10 cellular contexts compared by ENCODE assay signal in the genomic region with DNA sequence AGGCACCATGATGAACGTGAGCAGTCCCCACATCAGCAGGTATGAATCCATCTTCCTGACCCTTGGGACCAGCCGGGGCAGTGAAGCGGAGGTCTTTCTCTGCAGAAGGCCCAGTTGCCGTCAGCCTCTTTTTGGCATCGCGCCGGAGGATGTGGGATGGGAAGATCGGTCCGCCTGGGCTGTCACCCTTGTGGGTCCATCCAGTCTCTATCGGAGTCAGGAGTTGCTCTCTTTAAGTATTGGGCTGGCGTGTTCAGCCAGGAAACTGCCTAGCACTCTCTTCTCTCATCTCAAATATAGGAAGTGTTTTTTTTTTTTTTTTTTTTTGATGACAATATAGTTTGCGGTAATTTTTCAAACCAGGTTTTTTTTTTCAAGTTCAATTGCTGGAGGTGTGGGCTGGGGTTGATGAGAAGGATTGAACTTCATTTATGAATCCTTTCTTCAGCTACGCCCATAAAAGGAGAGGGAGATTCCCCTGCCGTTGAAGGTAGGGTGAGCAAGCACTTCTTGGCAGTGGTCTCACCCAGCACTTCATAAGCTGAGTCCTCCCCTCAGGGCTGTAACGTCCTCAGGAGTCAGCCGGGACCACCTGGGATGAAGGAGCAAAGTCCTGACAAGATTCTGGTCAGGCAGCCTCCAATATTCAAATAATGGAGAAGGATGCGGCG. TPM values are rescaled to one million over a fixed set of nuclear protein-coding genes. Genes with fewer than 3 reads are reported as not detected.
A peak's percentile ranks its signal among the peaks of the same experiment; 100 is the strongest.
DNase-seq lines count a peak whose midpoint lies in the region; ATAC-seq, FAIRE-seq and TF ChIP-seq lines count a peak whose summit lies in the region.
"Had no signal": no experiment of that assay in that cellular context is flagged by ENCODE, and none has a peak within 500 bp of the region (broad histone marks: within the 10 kb centered on the region; RNA-seq: fewer than 3 reads in every experiment).

IL2RA (minus strand) TSS at position 267 of the 671 bp plus-strand sequence; CDS start at position 51, 216 bp downstream.

- H2BK5ac ChIP-seq in H1 (ENCODE audit: low read depth, low read length), result no peak within 1 kb of the TSS

- H3K18ac ChIP-seq in H1 (ENCODE audit: extremely low read depth, low read length), result no peak within 1 kb of the TSS

- H4K5ac ChIP-seq in H1 (ENCODE audit: insufficient read length, low read depth, low read length), result no peak within 1 kb of the TSS

- no peak for TF ChIP-seq RAD21 in H1 (IDR thresholded peaks at IDR 0.05 in 1 of 2, conservative IDR thresholded peaks at IDR 0.05 in 1 of 2; ENCODE audit: low read depth in 2 of 2, low read length in 2 of 2)

- H3K4me3 ChIP-seq in H1 (ENCODE audit: extremely low read depth in 1 of 4, insufficient read depth in 2 of 4, low read depth in 3 of 4, low read length in 4 of 4), result no peak within 1 kb of the TSS

- no peaks in the 10 kb centered on the region for H3K79me2 ChIP-seq in H1 (ENCODE audit: control insufficient read depth in 1 of 2, insufficient read depth in 2 of 2, low read length in 2 of 2)

- no peak within 1 kb of the TSS for H3K56ac ChIP-seq in H1 (replicated peaks; ENCODE audit: insufficient read length, low read depth, low read length)

- H3K27me3 ChIP-seq in H1 (replicated peaks in 1 of 4; ENCODE audit: control insufficient read depth in 3 of 4, extremely low read depth in 1 of 4, insufficient read depth in 3 of 4, low read length in 3 of 4), result no peaks in the 10 kb centered on the region

- 85% methylated on average over 16 of the region's 18 CpGs; no CpG with 5 or more reads in 1 of the 2 experiments for whole genome bisulfite sequencing in H1 (ENCODE audit: extremely low coverage in 1 of 2, insufficient coverage in 1 of 2, insufficient read length in 1 of 2, insufficient replicate concordance in 2 of 2, low coverage in 1 of 2, low lambda C conversion rate in 2 of 2, missing lambda C conversion rate in 1 of 2), 2 experiments

- H3K36me3 ChIP-seq in H1 (ENCODE audit: control insufficient read depth in 2 of 4, insufficient read depth in 4 of 4, low read length in 3 of 4), result no peaks in the 10 kb centered on the region
- H3K36me3 ChIP-seq: neutrophil had no signal

- peak; percentile 49 for ATAC-seq in GM19395 (IDR thresholded peaks at IDR 0.05; ENCODE audit: unreplicated experiment)
- no peak for ATAC-seq in HG02970 (IDR thresholded peaks at IDR 0.05; ENCODE audit: low FRiP score, unreplicated experiment)
- no peak for ATAC-seq in HG03025 (IDR thresholded peaks at IDR 0.05; ENCODE audit: low FRiP score, unreplicated experiment)

- H3K23me2 ChIP-seq in H1 (ENCODE audit: low read depth, low read length), result no peaks in the 10 kb centered on the region

- no peaks in the 10 kb centered on the region for H3K79me1 ChIP-seq in H1 (ENCODE audit: low read depth, low read length)

- TF ChIP-seq POLR2A in H1 (IDR thresholded peaks at IDR 0.05; ENCODE audit: control extremely low read depth in 1 of 2, low read depth in 2 of 2, low read length in 2 of 2), result no peak

- no peak for FAIRE-seq in H1 (lab: Jason Lieb, UNC)

- no peak within 1 kb of the TSS for H2BK15ac ChIP-seq in H1 (ENCODE audit: low read length)

- no peak within 1 kb of the TSS for H3K14ac ChIP-seq in H1 (ENCODE audit: insufficient read length)

- no peak for TF ChIP-seq CTCF in H1 (IDR thresholded peaks at IDR 0.05; ENCODE audit: control extremely low read depth in 1 of 3, insufficient read depth in 1 of 3, low read depth in 1 of 3, low read length in 3 of 3)

- no peak within 1 kb of the TSS for H2BK12ac ChIP-seq in H1 (ENCODE audit: low read depth, low read length)

- no peak for TF ChIP-seq EP300 in H1 (IDR thresholded peaks at IDR 0.05; ENCODE audit: borderline replicate concordance in 1 of 2, low read depth in 2 of 2, low read length in 2 of 2)

- no peak within 1 kb of the TSS for H2AK5ac ChIP-seq in H1 (ENCODE audit: low read depth, low read length)

- H4K8ac ChIP-seq in H1 (ENCODE audit: extremely low read depth, insufficient read depth, low read length), result no peak within 1 kb of the TSS

- H3K4ac ChIP-seq in H1 (replicated peaks; ENCODE audit: insufficient read length, low read depth, low read length), result no peak within 1 kb of the TSS

- no peak within 1 kb of the TSS for H3K23ac ChIP-seq in H1 (ENCODE audit: insufficient read length)

- H3K9me3 ChIP-seq in H1 (ENCODE audit: insufficient read depth in 2 of 2, low read depth in 1 of 2, low read length in 1 of 2), result no peaks in the 10 kb centered on the region
- H3K9me3 ChIP-seq: neutrophil had no signal

- H3K27ac ChIP-seq in H1 (ENCODE audit: low read depth, low read length), result no peak within 1 kb of the TSS
- H3K27ac ChIP-seq: neutrophil had no signal

- H4K91ac ChIP-seq in H1 (replicated peaks; ENCODE audit: insufficient read length, low read length), result no peak within 1 kb of the TSS

- no peaks in the 10 kb centered on the region for H4K20me1 ChIP-seq in H1 (replicated peaks in 1 of 2; ENCODE audit: control insufficient read depth in 1 of 2, insufficient read depth in 2 of 2, low read length in 2 of 2)

- POLR2A ChIA-PET in H1 (lab: Charles Lee; ENCODE audit: partially characterized antibody), result no interaction called here

- H3K4me1 ChIP-seq in H1 (replicated peaks in 1 of 4; ENCODE audit: control insufficient read depth in 3 of 4, insufficient read depth in 4 of 4, low read length in 3 of 4), result no peaks in the 10 kb centered on the region

- DNase-seq in activated CD4-positive, alpha-beta T cell treated with anti-CD3 and anti-CD28 coated beads, Interleukin-2, amount 50 U/mL, for 4 hours, result peak; percentile 57 to 65
- no peak for DNase-seq in H1 (ENCODE audit: low read depth in 1 of 2, low spot score in 2 of 2)
- DNase-seq in stimulated activated CD8-positive, alpha-beta memory T cell treated with anti-CD3 and anti-CD28 coated beads, Interleukin-15, amount 100 ng/mL, for 24 hours (ENCODE audit: low read depth), result peak; percentile 51
- no peak for DNase-seq in DMS114 treated with DMSO at 0.1 percent for 48 hours (lab: John Stamatoyannopoulos, UW; ENCODE audit: unreplicated experiment)
- DNase-seq in kidney tubule cell (ENCODE audit: low spot score), result no peak

- H3K9ac ChIP-seq in H1 (replicated peaks in 1 of 4; ENCODE audit: extremely low read depth in 1 of 4, low read depth in 3 of 4, low read length in 3 of 4), result no peak within 1 kb of the TSS

- H2BK120ac ChIP-seq in H1 (replicated peaks; ENCODE audit: low read depth, low read length), result no peak within 1 kb of the TSS

- H2AFZ ChIP-seq in H1 (ENCODE audit: low read length), result no peak within 1 kb of the TSS

- no peak within 1 kb of the TSS for H3K4me2 ChIP-seq in H1 (ENCODE audit: insufficient read depth in 1 of 2, low read depth in 2 of 2, low read length in 2 of 2)

- no peak within 1 kb of the TSS; the same call in 1 of the 2 replicates for H2BK20ac ChIP-seq in H1 (ENCODE audit: low read length)

- CTCF ChIA-PET in H1 (lab: Charles Lee; ENCODE audit: partially characterized antibody), result interaction anchor here (0.8 kb wide), 1 partner anchor 142 kb away, joined by 3 read pairs; no protein-coding TSS in a partner anchor

TF ChIP-seq in H1, 55 proteins besides CTCF, POLR2A, EP300 and RAD21:
- TF ChIP-seq SRF (IDR thresholded peaks at IDR 0.05; ENCODE audit: low read depth, low read length) (peak; percentile 80), CHD1 (IDR thresholded peaks at IDR 0.05; ENCODE audit: low read depth, low read length) (no peak), RXRA (IDR thresholded peaks at IDR 0.05; ENCODE audit: insufficient read depth, low read depth, low read length) (no peak)

RNA-seq across cellular contexts. Expression of gene IL2RA, which starts in this region (rescaled TPM):
- not detected in 2 replicates for total RNA-seq in H1 (2021; fragmentation: NEBNext Ultra II Directional; extraction: Animal tissue kit (Norgen Biotek cat#: 25700))
- polyA plus RNA-seq in H1 (2011; rRNA removed), result not detected in 2 replicates
- polyA plus RNA-seq in H1 (2011; cell fraction: cytosol; rRNA removed), result not detected
- not detected for polyA plus RNA-seq in H1 (2011; cell fraction: nucleus; rRNA removed)
- not detected in 4 replicates for polyA plus RNA-seq in H1 (2012, experiment 1 of 2)
- polyA plus RNA-seq in H1 (2012, experiment 2 of 2), result not detected
- polyA plus RNA-seq in H1 (2013, experiment 1 of 2), result not detected
- polyA plus RNA-seq in H1 (2013, experiment 2 of 2), result not detected
- not detected in 2 replicates for polyA minus RNA-seq in H1 (2011; rRNA and poly(A)+ RNA removed)
- polyA minus RNA-seq in H1 (2011; cell fraction: cytosol; rRNA and poly(A)+ RNA removed), result not detected
- not detected for polyA minus RNA-seq in H1 (2011; cell fraction: nucleus; rRNA and poly(A)+ RNA removed)
- total RNA-seq: G401 had no signal

Comparison
In these comparisons a context has a peak if more than half of its experiments do, and no peak if none do; other contexts are left out.
1. DNase-seq: peak in activated CD4-positive, alpha-beta T cell treated with anti-CD3 and anti-CD28 coated beads, Interleukin-2, amount 50 U/mL, for 4 hours (2 of 2) and stimulated activated CD8-positive, alpha-beta memory T cell treated with anti-CD3 and anti-CD28 coated beads, Interleukin-15, amount 100 ng/mL, for 24 hours (single experiment); none in H1 (0 of 2), DMS114 treated with DMSO at 0.1 percent for 48 hours (single experiment) and kidney tubule cell (single experiment).